In the genomic region with DNA sequence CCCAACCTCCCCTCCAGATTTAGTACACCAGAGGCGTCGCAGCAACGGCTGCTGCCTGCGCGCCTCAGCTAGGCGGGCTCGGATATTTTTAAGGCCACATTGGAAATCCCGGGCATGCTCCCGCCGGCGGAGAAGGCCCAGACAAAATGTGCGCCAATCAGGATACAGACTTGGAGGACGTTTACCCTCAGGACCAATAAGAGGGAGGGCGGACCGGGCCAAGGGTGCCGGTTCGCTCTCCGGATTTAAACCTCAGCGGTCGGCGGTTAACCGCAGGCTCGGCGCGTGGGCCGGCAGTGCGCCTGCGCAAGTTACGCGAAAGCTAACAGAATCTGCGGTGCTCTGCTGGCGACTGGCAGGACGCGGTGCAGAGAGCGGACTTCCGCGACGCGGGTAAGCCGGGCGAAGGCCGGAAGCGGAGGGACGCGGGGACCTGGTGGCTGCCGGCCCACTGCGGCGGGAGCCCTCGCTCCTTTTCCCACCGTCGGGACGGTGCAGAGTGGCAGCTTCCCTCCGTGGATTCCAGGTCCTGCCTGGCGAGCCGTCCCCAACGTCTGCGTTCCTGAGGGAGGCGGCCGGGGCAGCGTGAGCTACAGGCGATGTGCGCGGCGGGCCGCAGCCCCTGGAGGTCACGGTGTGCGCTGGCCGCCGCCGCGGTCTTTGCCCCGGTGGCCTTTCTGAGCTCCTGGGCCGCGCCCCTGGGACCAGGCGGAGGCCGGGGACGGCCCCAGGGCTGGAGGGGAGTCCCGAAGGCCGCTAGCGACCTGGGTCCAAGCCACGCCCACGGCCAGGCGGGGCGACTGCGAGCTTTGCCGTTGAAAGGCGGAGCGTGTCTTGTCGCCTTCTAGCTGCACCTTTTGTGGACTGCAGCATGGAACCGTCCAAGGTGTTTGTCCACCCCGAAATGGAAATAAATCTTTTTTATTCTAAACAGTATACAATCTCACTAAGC, we compare ENCODE assay signal across 8 cellular contexts. TPM values are rescaled to one million over a fixed set of nuclear protein-coding genes. Genes with fewer than 3 reads are reported as not detected.
DNase-seq lines count a peak whose midpoint lies in the region; ATAC-seq, FAIRE-seq and TF ChIP-seq lines count a peak whose summit lies in the region.

A gene with protein sequence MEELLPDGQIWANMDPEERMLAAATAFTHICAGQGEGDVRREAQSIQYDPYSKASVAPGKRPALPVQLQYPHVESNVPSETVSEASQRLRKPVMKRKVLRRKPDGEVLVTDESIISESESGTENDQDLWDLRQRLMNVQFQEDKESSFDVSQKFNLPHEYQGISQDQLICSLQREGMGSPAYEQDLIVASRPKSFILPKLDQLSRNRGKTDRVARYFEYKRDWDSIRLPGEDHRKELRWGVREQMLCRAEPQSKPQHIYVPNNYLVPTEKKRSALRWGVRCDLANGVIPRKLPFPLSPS (plus strand): TSS at position 296 of the 952 bp plus-strand sequence. CDS start 11,701 bp downstream, outside the sequence.

- no peaks in the 10 kb centered on the region for H3K9me3 Mint-ChIP-seq in progenitor cell of endocrine pancreas (ENCODE audit: low read depth)

- intact Hi-C loops in left cardiac atrium (cut with DNase I): no loop called here

- peak within 1 kb of the TSS; percentile 91 for H3K27ac Mint-ChIP-seq in progenitor cell of endocrine pancreas

- no peaks in the 10 kb centered on the region for H3K27me3 Mint-ChIP-seq in progenitor cell of endocrine pancreas

- DNase-seq in GM12891 (ENCODE audit: insufficient read length, low spot score) (peak; percentile 83), NCI-H128 (lab: John Stamatoyannopoulos, UW; ENCODE audit: unreplicated experiment) (peak; percentile 24), T-helper 1 cell (peak; percentile 86 to 99 (median 92)), amygdala (lab: John Stamatoyannopoulos, UW) (peak; percentile 48 to 96 (median 88)), left cardiac atrium (peak; percentile 96), progenitor cell of endocrine pancreas (ENCODE audit: low spot score, unreplicated experiment) (peak; percentile 81), ureter (ENCODE audit: low spot score) (peak; percentile 93)

- H3K4me3 Mint-ChIP-seq in progenitor cell of endocrine pancreas (ENCODE audit: low read depth): peak within 1 kb of the TSS; percentile 83

- H3K36me3 Mint-ChIP-seq in progenitor cell of endocrine pancreas (ENCODE audit: insufficient read depth): no peaks in the 10 kb centered on the region

- H3K4me1 Mint-ChIP-seq in progenitor cell of endocrine pancreas (ENCODE audit: low read depth): peaks cover 6% of the 10 kb centered on the region

- FAIRE-seq in GM12891 (lab: Jason Lieb, UNC): peak; percentile 99

- peak; percentile 31 for TF ChIP-seq CTCF in progenitor cell of endocrine pancreas (IDR thresholded peaks at IDR 0.05; ENCODE audit: unreplicated experiment)

- ATAC-seq in HG02759 (IDR thresholded peaks at IDR 0.05; ENCODE audit: unreplicated experiment) (peak; percentile 87), left cardiac atrium (peak; percentile 99)

- TF ChIP-seq POLR2A in GM12891 (IDR thresholded peaks at IDR 0.05; ENCODE audit: low read depth, low read length): peak; percentile 48

TF ChIP-seq in GM12891, 5 proteins besides CTCF, POLR2A, EP300 and RAD21:
- no peak for TF ChIP-seq SPI1 (IDR thresholded peaks at IDR 0.05; ENCODE audit: low read depth, low read length)
- TF ChIP-seq PAX5 (IDR thresholded peaks at IDR 0.05; ENCODE audit: insufficient read depth, low read length, severe bottlenecking): no peak
- TF ChIP-seq TAF1 (IDR thresholded peaks at IDR 0.05; ENCODE audit: low read depth, low read length): no peak
- TF ChIP-seq POU2F2 (IDR thresholded peaks at IDR 0.05; ENCODE audit: low read depth, low read length): peak; percentile 62; the same call in 1 of the 2 replicates
- TF ChIP-seq POLR2AphosphoS5 (IDR thresholded peaks at IDR 0.05; ENCODE audit: low read depth, low read length): peak; percentile 86

RNA-seq across cellular contexts. Expression of the gene that starts here (rescaled TPM):
- polyA plus RNA-seq in GM12891 (2012; ENCODE audit: low read depth, missing spikeins): 9.8 TPM
- total RNA-seq in left cardiac atrium (1 to 10 TPM; 3.3 to 5.3 TPM), progenitor cell of endocrine pancreas (7.7 and 7.9 TPM in 2 replicates), ureter (2.7 TPM)

Comparison
In these comparisons a context has a peak if more than half of its experiments do, and no peak if none do; other contexts are left out.
1. Peak in every context shown above with its lines: DNase-seq and ATAC-seq.
2. DNase-seq: peak in every context shown above with its lines; median percentile 96 in left cardiac atrium; 93 in ureter; 92 in T-helper 1 cell; 88 in amygdala; 83 in GM12891; 81 in progenitor cell of endocrine pancreas; 24 in NCI-H128.